26 cellular contexts compared by ENCODE assay signal in genomic region chr18:10205136-10205535, GRCh38.
DNase-seq lines count a peak whose midpoint lies in the region; ATAC-seq, FAIRE-seq and TF ChIP-seq lines count a peak whose summit lies in the region.
"Had no signal": no experiment of that assay in that cellular context is flagged by ENCODE, and none has a peak within 500 bp of the region (broad histone marks: within the 10 kb centered on the region; RNA-seq: fewer than 3 reads in every experiment).

No MANE protein-coding gene starts in this region.

- H3K36me3 ChIP-seq in lower lobe of right lung (no peaks in the 10 kb centered on the region), mucosa of descending colon (ENCODE audit: low read depth) (no peaks in the 10 kb centered on the region)
- H3K36me3 ChIP-seq: BLaER1 treated with 17β-estradiol and CSF1 and Interleukin-3, amounts not matched to agents 10 nM and 100 nM; breast epithelium; vagina had no signal

- no peak for FAIRE-seq in urothelium cell line (lab: Jason Lieb, UNC)
- FAIRE-seq: kidney had no signal

- H3K27ac ChIP-seq in lower lobe of right lung: no peak overlapping the region
- H3K27ac ChIP-seq: BLaER1 treated with 17β-estradiol and CSF1 and Interleukin-3, amounts not matched to agents 10 nM and 100 nM; breast epithelium; RWPE1; vagina; VCaP had no signal

- intact Hi-C loops in lower lobe of right lung (cut with DNase I): no loop called here
- intact Hi-C loops in mucosa of descending colon (cut with DNase I, micrococcal nuclease): no loop called here

- no peak overlapping the region for H3K4me3 ChIP-seq in HFF-Myc (replicated peaks; ENCODE audit: low read depth, low read length)
- no peak overlapping the region for H3K4me3 ChIP-seq in cardiac fibroblast (replicated peaks in 1 of 2; ENCODE audit: low read depth in 2 of 2, low read length in 2 of 2)
- H3K4me3 ChIP-seq in lower lobe of right lung: no peak overlapping the region
- H3K4me3 ChIP-seq in mucosa of descending colon: no peak overlapping the region
- H3K4me3 ChIP-seq: BLaER1 treated with 17β-estradiol and CSF1 and Interleukin-3, amounts not matched to agents 10 nM and 100 nM; breast epithelium; vagina had no signal

- H3K27me3 ChIP-seq in lower lobe of right lung (ENCODE audit: low read depth): no peaks in the 10 kb centered on the region
- H3K27me3 ChIP-seq: BLaER1 treated with 17β-estradiol and CSF1 and Interleukin-3, amounts not matched to agents 10 nM and 100 nM; breast epithelium; vagina had no signal

- DNase-seq in AG08395 (ENCODE audit: low spot score) (peak; percentile 55), HFF-Myc (ENCODE audit: extremely low read depth, low read depth) (peak; percentile 85), cardiac fibroblast (ENCODE audit: low read depth in 2 of 2) (peak; percentile 1 to 11), lower lobe of right lung (peak; percentile 53), NCI-H446 (lab: John Stamatoyannopoulos, UW) (no peak), mucosa of descending colon (no peak), urothelium cell line (ENCODE audit: low spot score) (no peak)
- DNase-seq: activated CD4-positive, alpha-beta T cell treated with anti-CD3 and anti-CD28 coated beads, Interleukin-2, amount 10 ng/mL, durations not matched to agents 24 days and 14 days; activated T-cell treated with anti-CD3 and anti-CD28 coated beads, Interleukin-2, amount 50 U/mL, for 4 hours; COR-L47; cortex of kidney; endodermal cell; KG1; kidney; MM.1S; naive B cell; NCI-H1417 treated with DMSO at 0.1 percent for 48 hours; NCI-H524; stimulated activated CD4-positive, alpha-beta T cell treated with anti-CD3 and anti-CD28 coated beads, Interleukin-4, amount 100 ng/mL, for 1 hour had no signal

- H3K9me3 ChIP-seq in lower lobe of right lung (no peaks in the 10 kb centered on the region), mucosa of descending colon (no peaks in the 10 kb centered on the region)
- H3K9me3 ChIP-seq: BLaER1 treated with 17β-estradiol and CSF1 and Interleukin-3, amounts not matched to agents 10 nM and 100 nM; breast epithelium; vagina had no signal

- H3K4me1 ChIP-seq in lower lobe of right lung (peaks cover 5% of the 10 kb centered on the region), mucosa of descending colon (ENCODE audit: low read depth) (no peaks in the 10 kb centered on the region)
- H3K4me1 ChIP-seq: breast epithelium, vagina had no signal

- TF ChIP-seq CTCF in HFF-Myc (IDR thresholded peaks at IDR 0.05; ENCODE audit: low read depth, low read length, missing control alignments) (no peak), cardiac fibroblast (IDR thresholded peaks at IDR 0.05; ENCODE audit: low read depth, low read length) (no peak), lower lobe of right lung (IDR thresholded peaks at IDR 0.05) (no peak), mucosa of descending colon (IDR thresholded peaks at IDR 0.05) (no peak)

- peak; percentile 83 to 84 for ATAC-seq in lower lobe of right lung
- ATAC-seq in mucosa of descending colon: no peak
- no peak for ATAC-seq in GM21619 (IDR thresholded peaks at IDR 0.05; ENCODE audit: unreplicated experiment)
- ATAC-seq: activated T-cell treated with anti-CD3 and anti-CD28 coated beads, Interleukin-2, amount 50 U/mL, for 4 hours; stimulated activated memory B cell treated with anti-CD40 and anti-IgM and Interleukin-4, amounts not matched to agents 10 μg/mL and 1 μg/mL and 100 μg/mL, for 72 hours had no signal

Comparison
In these comparisons a context has a peak if more than half of its experiments do, and no peak if none do; other contexts are left out.
1. DNase-seq: peak in AG08395 (single experiment), HFF-Myc (single experiment), cardiac fibroblast (2 of 2) and lower lobe of right lung (single experiment); none in NCI-H446 (0 of 2), mucosa of descending colon (0 of 3) and urothelium cell line (single experiment).
2. ATAC-seq: peak in lower lobe of right lung (2 of 2); none in mucosa of descending colon (single experiment) and GM21619 (single experiment).